In the genomic region with DNA sequence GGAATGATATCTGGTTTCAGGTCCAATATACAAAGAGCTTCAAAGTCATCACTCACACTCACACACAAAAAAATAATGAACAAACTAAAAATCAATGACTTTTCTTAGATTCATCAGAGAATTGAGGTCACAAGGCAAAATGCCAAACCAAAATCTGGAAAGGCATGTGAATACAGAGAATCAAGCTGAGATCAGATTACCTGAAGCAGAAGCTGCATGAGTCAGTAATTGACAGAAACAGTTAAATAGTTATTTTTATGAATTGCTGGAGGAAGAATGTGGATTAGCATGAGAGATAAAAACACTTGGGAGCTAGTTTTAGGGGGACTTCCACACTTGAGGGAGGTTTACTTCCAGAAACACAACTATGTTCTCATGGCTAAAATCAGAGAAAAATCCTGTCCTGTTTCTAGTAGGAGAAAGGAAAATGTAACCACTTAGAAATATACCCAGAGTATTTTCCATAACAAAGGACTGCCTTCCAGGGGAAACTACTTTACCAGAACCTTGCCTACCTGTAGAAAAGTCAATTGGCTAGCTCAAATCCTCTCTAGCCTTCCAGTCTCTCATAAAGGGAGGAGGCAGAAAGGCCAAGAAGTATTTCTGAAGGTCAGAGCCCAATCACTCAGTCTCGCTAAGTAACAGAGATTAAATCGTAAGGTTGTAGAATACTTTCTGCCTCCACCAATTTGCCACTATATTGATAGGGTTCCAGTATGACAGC, we compare ENCODE assay signal across 12 cellular contexts.
DNase-seq lines count a peak whose midpoint lies in the region; TF ChIP-seq lines count a peak whose summit lies in the region.
"Had no signal": no experiment of that assay in that cellular context is flagged by ENCODE, and none has a peak within 500 bp of the region (broad histone marks: within the 10 kb centered on the region; RNA-seq: fewer than 3 reads in every experiment).

No MANE protein-coding gene starts in this region.

- H3K4me1 ChIP-seq in KMS-11 (ENCODE audit: low read depth, poor library complexity, severe bottlenecking) = peaks cover 30% of the 10 kb centered on the region
- no peaks in the 10 kb centered on the region for H3K4me1 ChIP-seq in CD8-positive, alpha-beta memory T cell (ENCODE audit: insufficient read depth, low read length)
- H3K4me1 ChIP-seq: Caco-2 had no signal

- DNase-seq in Daoy (ENCODE audit: low read depth) (peak; percentile 76), astrocyte of the spinal cord (ENCODE audit: low read depth, low spot score) (peak; percentile 80), kidney epithelial cell (ENCODE audit: low read depth) (peak; percentile 63), NCI-H2227 treated with DMSO at 0.1 percent for 48 hours (lab: John Stamatoyannopoulos, UW) (no peak), NCI-H1417 (lab: John Stamatoyannopoulos, UW) (no peak)
- no peak for DNase-seq in CD8-positive, alpha-beta memory T cell
- no peak for DNase-seq in activated naive CD4-positive, alpha-beta T cell treated with anti-CD3 and anti-CD28 coated beads for 36 hours
- DNase-seq: activated effector memory CD4-positive, alpha-beta T cell treated with Interleukin-2 at 50 U/mL for 16 hours; Caco-2; NCI-H1048; spleen had no signal

- no peaks in the 10 kb centered on the region for H3K36me3 Mint-ChIP-seq in CD8-positive, alpha-beta memory T cell
- H3K36me3 Mint-ChIP-seq in activated naive CD4-positive, alpha-beta T cell treated with anti-CD3 and anti-CD28 coated beads for 36 hours (ENCODE audit: low read depth) = no peaks in the 10 kb centered on the region

- H3K4me2 ChIP-seq in KMS-11 = peak overlapping the region; percentile 66

- peak overlapping the region; percentile 52 for H3K27ac ChIP-seq in KMS-11
- no peak overlapping the region for H3K27ac ChIP-seq in CD8-positive, alpha-beta memory T cell (ENCODE audit: low read depth, low read length)

- H3K4me3 ChIP-seq in KMS-11 (IDR thresholded peaks at IDR 0.05; ENCODE audit: insufficient read depth, low read depth, low read length) (no peak overlapping the region), astrocyte of the spinal cord (ENCODE audit: low read depth, low read length) (no peak overlapping the region), kidney epithelial cell (ENCODE audit: low read depth, low read length) (no peak overlapping the region)
- H3K4me3 ChIP-seq in CD8-positive, alpha-beta memory T cell (ENCODE audit: low read length) = no peak overlapping the region
- H3K4me3 ChIP-seq: spleen had no signal

- no peaks in the 10 kb centered on the region for H3K9me3 ChIP-seq in CD8-positive, alpha-beta memory T cell (ENCODE audit: low read length)
- H3K9me3 ChIP-seq: Caco-2 had no signal

- no peak for TF ChIP-seq CTCF in KMS-11 (conservative IDR thresholded peaks at IDR 0.05; ENCODE audit: low read depth, low read length)
- TF ChIP-seq CTCF in astrocyte of the spinal cord (IDR thresholded peaks at IDR 0.05; ENCODE audit: low read depth, low read length) = no peak
- no peak for TF ChIP-seq CTCF in kidney epithelial cell (IDR thresholded peaks at IDR 0.05; ENCODE audit: insufficient read depth, low read length, poor library complexity, severe bottlenecking)

- H3K27me3 ChIP-seq in KMS-11 (ENCODE audit: insufficient read depth, low read depth) = no peaks in the 10 kb centered on the region
- no peaks in the 10 kb centered on the region for H3K27me3 ChIP-seq in kidney epithelial cell (ENCODE audit: control insufficient read depth, insufficient read depth, low read length)
- no peaks in the 10 kb centered on the region for H3K27me3 ChIP-seq in CD8-positive, alpha-beta memory T cell (ENCODE audit: insufficient read depth, low read length, poor library complexity, severe bottlenecking)
- H3K27me3 ChIP-seq: spleen had no signal

- H4K20me1 ChIP-seq in KMS-11 (ENCODE audit: insufficient read depth) = no peaks in the 10 kb centered on the region

- H3K36me3 ChIP-seq in KMS-11 (ENCODE audit: insufficient read depth) = no peaks in the 10 kb centered on the region
- no peaks in the 10 kb centered on the region for H3K36me3 ChIP-seq in kidney epithelial cell (ENCODE audit: control insufficient read depth, insufficient read depth, low read length)
- no peaks in the 10 kb centered on the region for H3K36me3 ChIP-seq in CD8-positive, alpha-beta memory T cell (ENCODE audit: insufficient read depth, low read length)
- H3K36me3 ChIP-seq: spleen had no signal

- H3K9me3 Mint-ChIP-seq in CD8-positive, alpha-beta memory T cell = peaks cover 22 to 31% (median 25%) of the 10 kb centered on the region in 5 donors
- H3K9me3 Mint-ChIP-seq in activated naive CD4-positive, alpha-beta T cell treated with anti-CD3 and anti-CD28 coated beads for 36 hours = peaks cover 14% of the 10 kb centered on the region

- H2AFZ ChIP-seq in KMS-11 (ENCODE audit: low read depth) = no peak overlapping the region

- no peak overlapping the region for H3K9ac ChIP-seq in KMS-11

- CTCF ChIA-PET in CD8-positive, alpha-beta memory T cell (lab: Charles Lee) = no interaction called here
- CTCF ChIA-PET in activated naive CD4-positive, alpha-beta T cell treated with anti-CD3 and anti-CD28 coated beads for 36 hours (lab: Charles Lee) = interaction anchor here (0.7 kb wide), 1 partner anchor 52 kb away, joined by 3 read pairs; no protein-coding TSS in a partner anchor

- in situ Hi-C loops in astrocyte of the spinal cord (cut with HindIII; ENCODE audit: low sequenced_read_pairs) = no loop called here

- H3K4me3 Mint-ChIP-seq in CD8-positive, alpha-beta memory T cell = no peak overlapping the region
- no peak overlapping the region for H3K4me3 Mint-ChIP-seq in activated naive CD4-positive, alpha-beta T cell treated with anti-CD3 and anti-CD28 coated beads for 36 hours

- no peaks in the 10 kb centered on the region for H3K79me2 ChIP-seq in KMS-11 (ENCODE audit: insufficient read depth, low read depth)

- POLR2A ChIA-PET in CD8-positive, alpha-beta memory T cell (lab: Charles Lee) = no interaction called here

- no peaks in the 10 kb centered on the region for H3K4me1 Mint-ChIP-seq in CD8-positive, alpha-beta memory T cell
- no peaks in the 10 kb centered on the region for H3K4me1 Mint-ChIP-seq in activated naive CD4-positive, alpha-beta T cell treated with anti-CD3 and anti-CD28 coated beads for 36 hours (ENCODE audit: low read depth)

- peaks cover 6 to 17% of the 10 kb centered on the region in 2 donors for H3K27me3 Mint-ChIP-seq in CD8-positive, alpha-beta memory T cell
- peaks cover 2% of the 10 kb centered on the region for H3K27me3 Mint-ChIP-seq in activated naive CD4-positive, alpha-beta T cell treated with anti-CD3 and anti-CD28 coated beads for 36 hours (ENCODE audit: low read depth)

- intact Hi-C loops in activated naive CD4-positive, alpha-beta T cell treated with anti-CD3 and anti-CD28 coated beads for 36 hours (cut with micrococcal nuclease) = no loop called here

- no peak overlapping the region for H3K27ac Mint-ChIP-seq in CD8-positive, alpha-beta memory T cell
- no peak overlapping the region for H3K27ac Mint-ChIP-seq in activated naive CD4-positive, alpha-beta T cell treated with anti-CD3 and anti-CD28 coated beads for 36 hours

Comparison
In these comparisons a context has a peak if more than half of its experiments do, and no peak if none do; other contexts are left out.
1. DNase-seq: peak in Daoy (single experiment), astrocyte of the spinal cord (single experiment) and kidney epithelial cell (single experiment); none in CD8-positive, alpha-beta memory T cell (0 of 5), NCI-H2227 treated with DMSO at 0.1 percent for 48 hours (single experiment), NCI-H1417 (0 of 3) and activated naive CD4-positive, alpha-beta T cell treated with anti-CD3 and anti-CD28 coated beads for 36 hours (single experiment).